Comparison of ENCODE assay signal across 8 cellular contexts in the genomic region with DNA sequence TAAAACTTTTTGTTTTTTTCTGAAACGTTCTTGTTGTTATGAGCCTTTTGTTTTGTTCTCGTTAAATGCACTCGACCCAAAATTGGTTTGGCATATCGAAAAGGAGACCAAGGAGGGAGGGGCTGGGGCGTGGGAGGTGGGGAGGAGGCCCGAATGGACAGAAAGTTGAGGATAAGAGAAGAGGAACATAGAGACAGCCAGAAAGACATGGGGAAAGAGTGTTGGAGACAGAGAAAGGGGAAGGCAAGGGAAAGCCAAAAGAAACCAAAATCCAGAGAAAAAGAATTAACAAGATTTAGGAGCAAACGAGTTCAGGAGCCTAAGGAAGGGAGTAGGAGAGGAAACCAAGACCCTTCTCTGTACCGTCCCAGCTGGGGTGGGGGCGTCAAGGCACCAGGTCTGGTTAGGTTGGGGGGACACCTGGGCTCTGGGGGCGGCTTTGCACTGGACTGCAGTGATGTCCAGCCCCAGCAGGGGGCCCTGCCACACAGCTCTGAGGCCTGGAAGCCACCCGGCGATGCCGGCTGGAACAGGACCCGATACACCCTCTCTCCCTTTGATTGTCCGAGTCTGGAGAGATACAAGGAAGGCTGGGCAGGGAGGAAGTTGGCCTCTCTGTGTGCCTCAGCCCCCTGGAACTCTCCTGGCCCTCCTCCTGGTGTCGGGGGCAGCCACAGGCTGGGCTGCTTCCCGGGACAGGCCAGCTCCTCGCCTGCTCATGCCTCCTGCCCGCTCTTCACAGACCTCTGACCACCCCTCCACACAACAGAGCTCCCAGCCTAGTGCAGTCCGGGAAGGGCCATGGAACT. TPM values are rescaled to one million over a fixed set of nuclear protein-coding genes. Genes with fewer than 3 reads are reported as not detected.
DNase-seq lines count a peak whose midpoint lies in the region; ATAC-seq lines count a peak whose summit lies in the region.

No MANE protein-coding gene starts in this region.

- peak overlapping the region in 1 of 2 experiments; percentile 96 for H3K14ac ChIP-seq in mesenchymal stem cell (ENCODE audit: low read length in 2 of 2)

- no peaks in the 10 kb centered on the region for H3K27me3 ChIP-seq in mesenchymal stem cell (ENCODE audit: control insufficient read depth in 1 of 2, insufficient read depth in 1 of 2, low read length in 2 of 2)

- peaks cover 5 to 35% of the 10 kb centered on the region in 2 experiments for H3K36me3 ChIP-seq in mesenchymal stem cell (ENCODE audit: control insufficient read depth in 1 of 2, insufficient read depth in 2 of 2, low read depth in 1 of 2, low read length in 2 of 2)

- peak overlapping the region in 1 of 2 experiments; percentile 89 for H3K18ac ChIP-seq in mesenchymal stem cell (ENCODE audit: low read depth in 1 of 2, low read length in 2 of 2)

- H3K9ac ChIP-seq in mesenchymal stem cell (ENCODE audit: low read length) = peak overlapping the region; percentile 76

- peak overlapping the region; percentile 58 for H2AFZ ChIP-seq in mesenchymal stem cell (ENCODE audit: low read depth, low read length)

- H4K91ac ChIP-seq in mesenchymal stem cell (ENCODE audit: low read length) = peak overlapping the region; percentile 6

- WGBS in mesenchymal stem cell = 58% methylated on average over 20 of the region's 20 CpGs

- no peak overlapping the region for H3K23ac ChIP-seq in mesenchymal stem cell (ENCODE audit: low read length in 2 of 2)

- H3K4ac ChIP-seq in mesenchymal stem cell (ENCODE audit: low read depth in 1 of 2, low read length in 2 of 2) = peak overlapping the region in 1 of 2 experiments; percentile 17

- H3K79me1 ChIP-seq in mesenchymal stem cell (replicated peaks; ENCODE audit: low read length, poor library complexity, severe bottlenecking) = peaks cover 31% of the 10 kb centered on the region

- peak overlapping the region; percentile 35 for H3K4me2 ChIP-seq in mesenchymal stem cell (ENCODE audit: low read length, poor library complexity, severe bottlenecking)

- no peaks in the 10 kb centered on the region for H3K9me3 ChIP-seq in mesenchymal stem cell (ENCODE audit: control insufficient read depth, low read length)

- DNase-seq in GM04504 (ENCODE audit: low read depth) (peak; percentile 43), NCI-H1105 treated with DMSO at 0.1 percent for 48 hours (lab: John Stamatoyannopoulos, UW) (peak; percentile 57), epidermal melanocyte (ENCODE audit: insufficient read length, low spot score) (peak; percentile 92), mesenchymal stem cell (peak; percentile 63)
- DNase-seq in activated CD8-positive, alpha-beta memory T cell treated with anti-CD3 and anti-CD28 coated beads, Interleukin-2, amount 50 U/mL, for 48 hours = peak; percentile 80
- peak; percentile 17 for DNase-seq in stimulated activated CD8-positive, alpha-beta memory T cell treated with anti-CD3 and anti-CD28 coated beads, Interleukin-7, amount 100 ng/mL, for 24 hours (ENCODE audit: low read depth)

- H2BK5ac ChIP-seq in mesenchymal stem cell (ENCODE audit: low read depth, low read length, poor library complexity, severe bottlenecking) = no peak overlapping the region

- peaks cover 9% of the 10 kb centered on the region for H3K4me1 ChIP-seq in mesenchymal stem cell (ENCODE audit: control insufficient read depth, insufficient read depth, low read depth, low read length)

- H2BK15ac ChIP-seq in mesenchymal stem cell (ENCODE audit: low read depth, poor library complexity, severe bottlenecking) = peak overlapping the region; percentile 68

- H2BK120ac ChIP-seq in mesenchymal stem cell (ENCODE audit: low read depth, low read length) = no peak overlapping the region

- H3K4me3 ChIP-seq in mesenchymal stem cell (ENCODE audit: insufficient read depth in 1 of 2, low read depth in 1 of 2, low read length in 2 of 2) = no peak overlapping the region

- H2AK5ac ChIP-seq in mesenchymal stem cell (ENCODE audit: low read length, severe bottlenecking) = no peak overlapping the region

- H2BK12ac ChIP-seq in mesenchymal stem cell (ENCODE audit: low read length in 2 of 2) = peak overlapping the region in 1 of 2 experiments; percentile 83

- H3K27ac ChIP-seq in mesenchymal stem cell (ENCODE audit: low read length, poor library complexity, severe bottlenecking) = no peak overlapping the region

- ATAC-seq in HG02938 (IDR thresholded peaks at IDR 0.05; ENCODE audit: unreplicated experiment) = no peak
- no peak for ATAC-seq in GM19328 (IDR thresholded peaks at IDR 0.05; ENCODE audit: unreplicated experiment)

- peak overlapping the region; percentile 82 for H4K8ac ChIP-seq in mesenchymal stem cell (ENCODE audit: low read length)

RNA-seq across cellular contexts. Expression of gene ASF1B, which starts 11.6 kb away (rescaled TPM):
- 3.5 TPM for polyA plus RNA-seq in mesenchymal stem cell (2013, experiment 1 of 2)
- polyA plus RNA-seq in mesenchymal stem cell (2013, experiment 2 of 2) = 3.5 TPM

RNA-seq across cellular contexts. Expression of gene PRKACA, which starts 30.4 kb away (rescaled TPM):
- 96.5 TPM for polyA plus RNA-seq in mesenchymal stem cell (2013, experiment 1 of 2)
- 94.5 TPM for polyA plus RNA-seq in mesenchymal stem cell (2013, experiment 2 of 2)

RNA-seq across cellular contexts. Expression of gene SAMD1, which starts 57.5 kb away (rescaled TPM):
- 27.9 TPM for polyA plus RNA-seq in mesenchymal stem cell (2013, experiment 1 of 2)
- polyA plus RNA-seq in mesenchymal stem cell (2013, experiment 2 of 2) = 26.5 TPM

RNA-seq across cellular contexts. Expression of gene ADGRL1, which starts 58.0 kb away (rescaled TPM):
- polyA plus RNA-seq in mesenchymal stem cell (2013, experiment 1 of 2) = 8.3 TPM
- polyA plus RNA-seq in mesenchymal stem cell (2013, experiment 2 of 2) = 9.0 TPM

Comparison
In these comparisons a context has a peak if more than half of its experiments do, and no peak if none do; other contexts are left out.
1. DNase-seq: peak in every context shown above with its lines; median percentile 92 in epidermal melanocyte; 80 in activated CD8-positive, alpha-beta memory T cell treated with anti-CD3 and anti-CD28 coated beads, Interleukin-2, amount 50 U/mL, for 48 hours; 63 in mesenchymal stem cell; 57 in NCI-H1105 treated with DMSO at 0.1 percent for 48 hours; 43 in GM04504; 17 in stimulated activated CD8-positive, alpha-beta memory T cell treated with anti-CD3 and anti-CD28 coated beads, Interleukin-7, amount 100 ng/mL, for 24 hours.